In genomic region chr1:169486281-169486904, GRCh38 we compare ENCODE assay signal across 8 cellular contexts. TPM values are rescaled to one million over a fixed set of nuclear protein-coding genes. Genes with fewer than 3 reads are reported as not detected.
A peak's percentile ranks its signal among the peaks of the same experiment; 100 is the strongest.
DNase-seq lines count a peak whose midpoint lies in the region; ATAC-seq, FAIRE-seq and TF ChIP-seq lines count a peak whose summit lies in the region.

No MANE protein-coding gene starts in this region.

- peak overlapping the region; percentile 93 for H3K27ac Mint-ChIP-seq in activated CD4-positive, alpha-beta T cell treated with anti-CD3 and anti-CD28 coated beads, Interleukin-2, amount 10 ng/mL, durations not matched to agents 24 days and 14 days
- H3K27ac Mint-ChIP-seq in natural killer cell treated with Interleukin-12 subunit alpha and Interleukin-12 subunit beta and Interleukin-15 and Interleukin-18, amount 100 ng/mL, for 72 hours = peak overlapping the region; percentile 73 to 92

- no peak for FAIRE-seq in endothelial cell of umbilical vein (lab: Jason Lieb, UNC)

- H2AFZ ChIP-seq in endothelial cell of umbilical vein (ENCODE audit: low read depth, low read length) = peak overlapping the region; percentile 60

- in situ Hi-C loops in Panc1 (cut with HindIII; ENCODE audit: low pct_unique_long_range_greater_than_20kb, low sequenced_read_pairs) = no loop called here

- no peaks in the 10 kb centered on the region for H3K36me3 ChIP-seq in Panc1 (ENCODE audit: control insufficient read depth, insufficient read depth, low read length)
- H3K36me3 ChIP-seq in endothelial cell of umbilical vein (ENCODE audit: control insufficient read depth in 2 of 2, extremely low read depth in 1 of 2, insufficient read depth in 2 of 2, low read length in 2 of 2) = no peaks in the 10 kb centered on the region

- H3K9me3 ChIP-seq in Panc1 (ENCODE audit: control insufficient read depth, insufficient read depth, low read depth, low read length) (no peaks in the 10 kb centered on the region), endothelial cell of umbilical vein (replicated peaks; ENCODE audit: control insufficient read depth, insufficient read depth, low read length) (no peaks in the 10 kb centered on the region)

- TF ChIP-seq POLR2A in endothelial cell of umbilical vein (IDR thresholded peaks at IDR 0.05; ENCODE audit: low read depth, low read length) = no peak

- POLR2A ChIA-PET in Panc1 (lab: Charles Lee) = interaction anchor here (1.0 kb wide), 1 partner anchor 29 kb away, joined by 4 read pairs; no protein-coding TSS in a partner anchor
- POLR2A ChIA-PET in endothelial cell of umbilical vein (lab: Charles Lee) = interaction anchor here (0.6 to 1.2 kb wide), 3 partner anchors 25 to 59 kb away, joined by 3 to 6 read pairs (median 4); partner anchors contain the start of gene CCDC181

- no peaks in the 10 kb centered on the region for H4K20me1 ChIP-seq in endothelial cell of umbilical vein (replicated peaks; ENCODE audit: control insufficient read depth, extremely low read depth, insufficient read depth, low read length)

- dilution Hi-C loops in endothelial cell of umbilical vein (cut with MboI; ENCODE audit: extremely low pct_ligation_motif_present, low sequenced_read_pairs) = no loop called here

- peaks cover 27% of the 10 kb centered on the region for H3K4me1 ChIP-seq in Panc1 (ENCODE audit: control insufficient read depth, insufficient read depth, low read length)
- peaks cover 31% of the 10 kb centered on the region for H3K4me1 ChIP-seq in endothelial cell of umbilical vein (ENCODE audit: control insufficient read depth, extremely low read depth, insufficient read depth, low read length)

- H3K4me2 ChIP-seq in endothelial cell of umbilical vein (ENCODE audit: insufficient read depth, low read length) = peak overlapping the region; percentile 95

- DNase-seq in activated CD4-positive, alpha-beta T cell treated with anti-CD3 and anti-CD28 coated beads, Interleukin-2, amount 10 ng/mL, durations not matched to agents 24 days and 14 days = peak; percentile 60
- no peak for DNase-seq in activated CD4-positive, alpha-beta T cell treated with anti-CD3 and anti-CD28 coated beads for 4 hours
- no peak for DNase-seq in Panc1 (ENCODE audit: low read depth, low spot score)
- no peak for DNase-seq in endothelial cell of umbilical vein (ENCODE audit: low read depth, low spot score)
- no peak for DNase-seq in natural killer cell treated with Interleukin-12 subunit alpha and Interleukin-12 subunit beta and Interleukin-15 and Interleukin-18, amount 100 ng/mL, for 72 hours (ENCODE audit: low spot score)
- no peak for DNase-seq in iPS-NIHi11 (ENCODE audit: low spot score)
- DNase-seq in nucleus accumbens (lab: John Stamatoyannopoulos, UW) = no peak
- DNase-seq in left lobe of liver (ENCODE audit: low spot score) = no peak

- TF ChIP-seq CTCF in Panc1 (IDR thresholded peaks at IDR 0.05) (no peak), endothelial cell of umbilical vein (IDR thresholded peaks at IDR 0.05; ENCODE audit: extremely low read depth in 1 of 2, insufficient read depth in 1 of 2, low read depth in 1 of 2, low read length in 2 of 2) (no peak)

- CTCF ChIA-PET in Panc1 (lab: Charles Lee) (no interaction called here), endothelial cell of umbilical vein (lab: Charles Lee) (interaction anchor here (0.7 to 2.3 kb wide), 9 partner anchors 10 to 883 kb away, joined by 3 to 22 read pairs (median 3); partner anchors contain the start of gene METTL18)

- no peaks in the 10 kb centered on the region for H3K9me3 Mint-ChIP-seq in activated CD4-positive, alpha-beta T cell treated with anti-CD3 and anti-CD28 coated beads, Interleukin-2, amount 10 ng/mL, durations not matched to agents 24 days and 14 days
- no peaks in the 10 kb centered on the region for H3K9me3 Mint-ChIP-seq in natural killer cell treated with Interleukin-12 subunit alpha and Interleukin-12 subunit beta and Interleukin-15 and Interleukin-18, amount 100 ng/mL, for 72 hours

- H3K27ac ChIP-seq in Panc1 (ENCODE audit: low read length) (peak overlapping the region; percentile 97), endothelial cell of umbilical vein (ENCODE audit: insufficient read depth, low read depth, low read length) (peak overlapping the region; percentile 96)

- peaks cover 41% of the 10 kb centered on the region for H3K4me1 Mint-ChIP-seq in activated CD4-positive, alpha-beta T cell treated with anti-CD3 and anti-CD28 coated beads, Interleukin-2, amount 10 ng/mL, durations not matched to agents 24 days and 14 days
- H3K4me1 Mint-ChIP-seq in natural killer cell treated with Interleukin-12 subunit alpha and Interleukin-12 subunit beta and Interleukin-15 and Interleukin-18, amount 100 ng/mL, for 72 hours (ENCODE audit: low read depth in 2 of 2) = peaks cover 31 to 33% of the 10 kb centered on the region in 2 donors

- no peaks in the 10 kb centered on the region for H3K27me3 ChIP-seq in Panc1 (ENCODE audit: control insufficient read depth, insufficient read depth, low read length)
- H3K27me3 ChIP-seq in endothelial cell of umbilical vein (ENCODE audit: control insufficient read depth in 2 of 2, insufficient read depth in 2 of 2, low read length in 2 of 2) = no peaks in the 10 kb centered on the region

- BruUV-seq in Panc1 (replicated peaks; lab: Mats Ljungman, UMichigan) (TSS peak; percentile 95), endothelial cell of umbilical vein (replicated peaks; lab: Mats Ljungman, UMichigan) (TSS peak; percentile 89)

- ATAC-seq in Panc1 = no peak
- no peak for ATAC-seq in natural killer cell treated with Interleukin-12 subunit alpha and Interleukin-12 subunit beta and Interleukin-15 and Interleukin-18, amount 100 ng/mL, for 72 hours
- ATAC-seq in left lobe of liver = no peak

- peaks cover 6% of the 10 kb centered on the region for H3K36me3 Mint-ChIP-seq in activated CD4-positive, alpha-beta T cell treated with anti-CD3 and anti-CD28 coated beads, Interleukin-2, amount 10 ng/mL, durations not matched to agents 24 days and 14 days (ENCODE audit: low read depth)
- H3K36me3 Mint-ChIP-seq in natural killer cell treated with Interleukin-12 subunit alpha and Interleukin-12 subunit beta and Interleukin-15 and Interleukin-18, amount 100 ng/mL, for 72 hours = no peaks in the 10 kb centered on the region

- intact Hi-C loops in activated CD4-positive, alpha-beta T cell treated with anti-CD3 and anti-CD28 coated beads, Interleukin-2, amount 10 ng/mL, durations not matched to agents 24 days and 14 days (cut with micrococcal nuclease) = loop anchor here (1.0 to 10.0 kb wide), 3 partner anchors 119 to 1259 kb away; partner anchors contain the start of genes KIFAP3, NME7 and SFT2D2
- intact Hi-C loops in Panc1 (cut with micrococcal nuclease; ENCODE audit: unreplicated experiment) = loop anchor here (5.0 kb wide), 1 partner anchor 119 kb away; the partner anchor contains the start of genes BLZF1 and NME7
- intact Hi-C loops in endothelial cell of umbilical vein (cut with micrococcal nuclease) = loop anchor here (1.0 to 2.0 kb wide), 7 partner anchors 23 to 566 kb away; partner anchors contain the start of genes ATP1B1, METTL18, NME7 and SCYL3

- no peaks in the 10 kb centered on the region for H3K9me1 ChIP-seq in endothelial cell of umbilical vein (replicated peaks; ENCODE audit: control insufficient read depth, extremely low read depth, insufficient read depth, low read length)

- H3K4me3 ChIP-seq in Panc1 (ENCODE audit: low read depth in 2 of 2, low read length in 2 of 2) (peak overlapping the region; percentile 84 to 87), endothelial cell of umbilical vein (replicated peaks in 1 of 3; ENCODE audit: insufficient read depth in 1 of 3, low read depth in 1 of 3, low read length in 3 of 3) (peak overlapping the region; percentile 37 to 80 (median 38))

- peak overlapping the region; percentile 96 for H3K9ac ChIP-seq in endothelial cell of umbilical vein (replicated peaks; ENCODE audit: extremely low read depth, insufficient read depth, low read length)

- H3K4me3 Mint-ChIP-seq in activated CD4-positive, alpha-beta T cell treated with anti-CD3 and anti-CD28 coated beads, Interleukin-2, amount 10 ng/mL, durations not matched to agents 24 days and 14 days = peak overlapping the region; percentile 98
- peak overlapping the region; percentile 97 for H3K4me3 Mint-ChIP-seq in natural killer cell treated with Interleukin-12 subunit alpha and Interleukin-12 subunit beta and Interleukin-15 and Interleukin-18, amount 100 ng/mL, for 72 hours

- no peaks in the 10 kb centered on the region for H3K27me3 Mint-ChIP-seq in activated CD4-positive, alpha-beta T cell treated with anti-CD3 and anti-CD28 coated beads, Interleukin-2, amount 10 ng/mL, durations not matched to agents 24 days and 14 days
- peaks cover 0 to 3% of the 10 kb centered on the region in 2 donors for H3K27me3 Mint-ChIP-seq in natural killer cell treated with Interleukin-12 subunit alpha and Interleukin-12 subunit beta and Interleukin-15 and Interleukin-18, amount 100 ng/mL, for 72 hours

- H3K79me2 ChIP-seq in endothelial cell of umbilical vein (ENCODE audit: control insufficient read depth, insufficient read depth, low read length) = peaks cover 32% of the 10 kb centered on the region

RNA-seq across cellular contexts. Expression of gene SLC19A2, which starts 0.6 kb away (rescaled TPM):
- 12.1 and 12.2 TPM in 2 replicates for total RNA-seq in activated CD4-positive, alpha-beta T cell treated with anti-CD3 and anti-CD28 coated beads, Interleukin-2, amount 10 ng/mL, durations not matched to agents 24 days and 14 days
- total RNA-seq in Panc1 (2021; ENCODE audit: unreplicated experiment) (10.8 TPM), endothelial cell of umbilical vein (5.4 and 7.0 TPM in 2 replicates), left lobe of liver (9.1 TPM)
- polyA plus RNA-seq in Panc1 (2012; ENCODE audit: insufficient read length) = 4.7 TPM
- 5.2 and 5.3 TPM in 2 replicates for polyA plus RNA-seq in endothelial cell of umbilical vein
- polyA plus RNA-seq in endothelial cell of umbilical vein (2011; cell fraction: cytosol; rRNA removed) = 3.3 and 4.0 TPM in 2 replicates
- 8.8 and 10.5 TPM in 2 replicates for polyA plus RNA-seq in endothelial cell of umbilical vein (2011; cell fraction: nucleus; rRNA removed)
- polyA plus RNA-seq in endothelial cell of umbilical vein (2012) = 4.1 and 5.6 TPM in 2 replicates
- polyA minus RNA-seq in endothelial cell of umbilical vein = 13.5 and 13.9 TPM in 2 replicates
- polyA minus RNA-seq in endothelial cell of umbilical vein (2011; cell fraction: cytosol; rRNA and poly(A)+ RNA removed) = 24.2 TPM
- polyA minus RNA-seq in endothelial cell of umbilical vein (2011; cell fraction: nucleus; rRNA and poly(A)+ RNA removed) = 9.4 and 14.5 TPM in 2 replicates
- total RNA-seq in natural killer cell treated with Interleukin-12 subunit alpha and Interleukin-12 subunit beta and Interleukin-15 and Interleukin-18, amount 100 ng/mL, for 72 hours = 1 to 10 TPM; 6.3 to 8.0 TPM

RNA-seq across cellular contexts. Expression of gene CCDC181, which starts 59.1 kb away (rescaled TPM):
- total RNA-seq in activated CD4-positive, alpha-beta T cell treated with anti-CD3 and anti-CD28 coated beads, Interleukin-2, amount 10 ng/mL, durations not matched to agents 24 days and 14 days = 0.09 TPM in 1 of 2 replicates, not detected in the other
- total RNA-seq in Panc1 (2021; ENCODE audit: unreplicated experiment) (0.39 TPM), endothelial cell of umbilical vein (0.18 and 0.78 TPM in 2 replicates), left lobe of liver (not detected)
- 0.42 TPM for polyA plus RNA-seq in Panc1 (2012; ENCODE audit: insufficient read length)
- polyA plus RNA-seq in endothelial cell of umbilical vein = 0.11 and 0.22 TPM in 2 replicates
- 0.34 and 0.48 TPM in 2 replicates for polyA plus RNA-seq in endothelial cell of umbilical vein (2011; cell fraction: cytosol; rRNA removed)
- not detected in 2 replicates for polyA plus RNA-seq in endothelial cell of umbilical vein (2011; cell fraction: nucleus; rRNA removed)
- 0.46 TPM in 1 of 2 replicates, not detected in the other for polyA plus RNA-seq in endothelial cell of umbilical vein (2012)
- not detected in 2 replicates for polyA minus RNA-seq in endothelial cell of umbilical vein
- not detected for polyA minus RNA-seq in endothelial cell of umbilical vein (2011; cell fraction: cytosol; rRNA and poly(A)+ RNA removed)
- 0.29 TPM in 1 of 2 replicates, not detected in the other for polyA minus RNA-seq in endothelial cell of umbilical vein (2011; cell fraction: nucleus; rRNA and poly(A)+ RNA removed)
- under 1 TPM; 0.14 to 0.31 TPM for total RNA-seq in natural killer cell treated with Interleukin-12 subunit alpha and Interleukin-12 subunit beta and Interleukin-15 and Interleukin-18, amount 100 ng/mL, for 72 hours
